ENCODE assay signal across 1 cellular context in the genomic region with DNA sequence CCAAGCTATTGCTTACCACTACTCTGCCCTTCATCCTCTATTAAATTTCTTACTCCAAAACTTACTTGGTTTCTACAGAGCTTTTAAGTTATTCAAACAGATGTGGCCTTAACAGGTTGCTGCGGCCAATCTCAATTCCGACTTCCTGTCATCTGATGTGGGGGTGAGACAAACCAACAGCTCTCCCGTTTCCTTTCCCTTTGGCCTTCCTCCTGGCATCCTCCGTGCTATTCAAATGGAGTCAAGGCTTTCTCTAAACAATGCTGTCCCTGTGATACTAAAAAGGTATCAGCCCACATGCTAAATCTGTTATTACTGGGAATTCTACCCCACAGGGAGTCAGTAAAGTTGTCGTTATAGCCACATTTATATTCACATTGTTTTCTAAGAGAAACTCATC.
TF ChIP-seq lines count a peak whose summit lies in the region.

No MANE protein-coding gene starts in this region.

TF ChIP-seq in H1, 55 proteins besides CTCF, POLR2A, EP300 and RAD21:
- TF ChIP-seq SAP30 (IDR thresholded peaks at IDR 0.05; ENCODE audit: insufficient read depth, insufficient replicate concordance, low read length) = no peak
- TF ChIP-seq, protein P1, sequence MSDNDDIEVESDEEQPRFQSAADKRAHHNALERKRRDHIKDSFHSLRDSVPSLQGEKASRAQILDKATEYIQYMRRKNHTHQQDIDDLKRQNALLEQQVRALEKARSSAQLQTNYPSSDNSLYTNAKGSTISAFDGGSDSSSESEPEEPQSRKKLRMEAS (IDR thresholded peaks at IDR 0.05) = no peak
- TF ChIP-seq CHD1 (IDR thresholded peaks at IDR 0.05; ENCODE audit: low read depth, low read length) = no peak
- no peak for TF ChIP-seq FOSL1 (IDR thresholded peaks at IDR 0.05; ENCODE audit: insufficient read depth, low read depth, low read length)
- TF ChIP-seq HDAC6 (IDR thresholded peaks at IDR 0.05; ENCODE audit: low read depth, low read length) = no peak
- no peak for TF ChIP-seq CHD2 (IDR thresholded peaks at IDR 0.05; ENCODE audit: low read length)
- TF ChIP-seq TCF12 (IDR thresholded peaks at IDR 0.05; ENCODE audit: low read depth, low read length) = no peak
- no peak for TF ChIP-seq BRCA1 (IDR thresholded peaks at IDR 0.05; ENCODE audit: low read depth, low read length)
TF ChIP-seq in H1: peak in this region for 0.
